24 cellular contexts compared by ENCODE assay signal in genomic region chr1:1075148-1075935, GRCh38. TPM values are rescaled to one million over a fixed set of nuclear protein-coding genes. Genes with fewer than 3 reads are reported as not detected.
DNase-seq lines count a peak whose midpoint lies in the region; ATAC-seq and TF ChIP-seq lines count a peak whose summit lies in the region.
"Had no signal": no experiment of that assay in that cellular context is flagged by ENCODE, and none has a peak within 500 bp of the region (broad histone marks: within the 10 kb centered on the region; RNA-seq: fewer than 3 reads in every experiment).

No MANE protein-coding gene starts in this region.

- CTCF ChIA-PET in HCT116 (lab: Charles Lee): no interaction called here

- H3K9me3 ChIP-seq in HCT116 (ENCODE audit: control insufficient read depth in 1 of 2, insufficient read depth in 1 of 2, low read depth in 1 of 2, low read length in 2 of 2) (no peaks in the 10 kb centered on the region), left ventricle myocardium inferior (replicated peaks) (no peaks in the 10 kb centered on the region), sigmoid colon (no peaks in the 10 kb centered on the region)
- H3K9me3 ChIP-seq: uterus had no signal

- H3K79me2 ChIP-seq in HCT116 (ENCODE audit: insufficient read depth, low read length): peaks cover 3% of the 10 kb centered on the region; the same call in 1 of the 2 replicates

- RAD21 ChIA-PET in HCT116 (lab: Charles Lee; ENCODE audit: low non-redundant PET in 1 of 2, low total read pairs in 2 of 2, uncharacterized antibody in 2 of 2, unreplicated experiment in 2 of 2): no interaction called here

- no TSS peak for BruUV-seq in HCT116 (replicated peaks; lab: Mats Ljungman, UMichigan)

- H3K27ac ChIP-seq in HCT116 (ENCODE audit: low read depth, low read length): peak overlapping the region; percentile 12; the same call in 1 of the 2 replicates
- no peak overlapping the region for H3K27ac ChIP-seq in left ventricle myocardium inferior (replicated peaks)
- H3K27ac ChIP-seq in sigmoid colon: no peak overlapping the region
- H3K27ac ChIP-seq: uterus had no signal

- TF ChIP-seq RAD21 in HCT116 (IDR thresholded peaks at IDR 0.05; ENCODE audit: low read depth): no peak

- no peaks in the 10 kb centered on the region for H3K9me2 ChIP-seq in HCT116 (ENCODE audit: insufficient read depth)

- DNase-seq in activated effector memory CD4-positive, alpha-beta T cell treated with anti-CD3 and anti-CD28 coated beads, Interleukin-2, amount 50 U/mL, for 16 hours: peak; percentile 62
- DNase-seq in activated effector memory CD4-positive, alpha-beta T cell treated with Interleukin-2 at 50 U/mL for 16 hours: no peak
- DNase-seq in HCT116 (ENCODE audit: low read depth, low spot score) (no peak), left ventricle myocardium inferior (peak; percentile 9), sigmoid colon (peak; percentile 66), medulla oblongata (ENCODE audit: extremely low spot score) (no peak), occipital lobe (lab: John Stamatoyannopoulos, UW) (no peak)
- DNase-seq: activated CD4-positive, alpha-beta T cell treated with anti-CD3 and anti-CD28 coated beads, Interleukin-2, amount 10 ng/mL, durations not matched to agents 24 days and 14 days; activated naive CD4-positive, alpha-beta T cell treated with Interleukin-2 at 50 U/mL for 16 hours; C1 segment of cervical spinal cord; cerebellar nuclear complex; DMS53; effector CD8-positive, alpha-beta T cell; mammary epithelial cell; NCI-H1694 treated with DMSO at 0.1 percent for 48 hours; NCI-H226; PC-3; stimulated activated CD4-positive, alpha-beta T cell treated with anti-CD3 and anti-CD28 coated beads, Interleukin-4, amount 100 ng/mL, for 4 hours; T1000; uterus had no signal

- H3K36me3 ChIP-seq in HCT116 (ENCODE audit: control insufficient read depth in 1 of 2, insufficient read depth in 2 of 2, low read length in 2 of 2) (no peaks in the 10 kb centered on the region), left ventricle myocardium inferior (no peaks in the 10 kb centered on the region), sigmoid colon (no peaks in the 10 kb centered on the region)
- H3K36me3 ChIP-seq: uterus had no signal

- 61 to 64% methylated on average over 21 of the region's 21 CpGs for WGBS in sigmoid colon, 2 donors

- ATAC-seq in HCT116 (no peak), GM21515 (IDR thresholded peaks at IDR 0.05; ENCODE audit: unreplicated experiment) (no peak)
- ATAC-seq: GM12878, PC-3 had no signal

- H3K4me2 ChIP-seq in HCT116 (ENCODE audit: low read length): no peak overlapping the region

- intact Hi-C loops in HCT116 (cut with micrococcal nuclease): no loop called here
- intact Hi-C loops in left ventricle myocardium inferior (cut with micrococcal nuclease): no loop called here
- intact Hi-C loops in sigmoid colon (cut with DNase I): no loop called here

- peaks cover 35 to 52% of the 10 kb centered on the region in 2 experiments for H3K4me1 ChIP-seq in HCT116 (ENCODE audit: control insufficient read depth in 1 of 2, insufficient read depth in 2 of 2, low read length in 2 of 2)
- H3K4me1 ChIP-seq in left ventricle myocardium inferior: peaks cover 11% of the 10 kb centered on the region
- H3K4me1 ChIP-seq in sigmoid colon: peaks cover 0 to 12% (median 12%) of the 10 kb centered on the region in 4 donors

- H3K4me3 ChIP-seq in HCT116 (replicated peaks in 1 of 2; ENCODE audit: low read depth in 1 of 2, low read length in 2 of 2) (no peak overlapping the region), left ventricle myocardium inferior (no peak overlapping the region), sigmoid colon (no peak overlapping the region)
- H3K4me3 ChIP-seq: GM12878, uterus had no signal

- H3K9ac ChIP-seq in HCT116 (ENCODE audit: low read length): 0 out of 2 replicates have a peak overlapping the region, but pooled peaks have one; percentile 82

- TF ChIP-seq POLR2A in HCT116 (IDR thresholded peaks at IDR 0.05; ENCODE audit: borderline replicate concordance, extremely low read depth, insufficient read depth, insufficient read length) (no peak), sigmoid colon (IDR thresholded peaks at IDR 0.05) (no peak)

- POLR2A ChIA-PET in HCT116 (lab: Charles Lee): interaction anchor here (0.9 kb wide), 1 partner anchor 11 kb away, joined by 3 read pairs; no protein-coding TSS in a partner anchor

- no peak for TF ChIP-seq EP300 in sigmoid colon (IDR thresholded peaks at IDR 0.05)

- TF ChIP-seq CTCF in HCT116 (IDR thresholded peaks at IDR 0.05 in 2 of 3, conservative IDR thresholded peaks at IDR 0.05 in 1 of 3; ENCODE audit: borderline replicate concordance in 1 of 3, insufficient read depth in 1 of 3, low read depth in 2 of 3, low read length in 2 of 3) (no peak), left ventricle myocardium inferior (IDR thresholded peaks at IDR 0.05; ENCODE audit: borderline replicate concordance) (no peak), sigmoid colon (IDR thresholded peaks at IDR 0.05) (no peak)

- H4K20me1 ChIP-seq in HCT116 (ENCODE audit: insufficient read depth): no peaks in the 10 kb centered on the region

- H3K27me3 ChIP-seq in HCT116 (ENCODE audit: insufficient read depth, low read length) (no peaks in the 10 kb centered on the region), left ventricle myocardium inferior (ENCODE audit: low read depth) (peaks cover 60% of the 10 kb centered on the region), sigmoid colon (peaks cover 10 to 68% (median 39%) of the 10 kb centered on the region in 3 donors)
- H3K27me3 ChIP-seq: uterus had no signal

- no peak overlapping the region for H2AFZ ChIP-seq in HCT116 (ENCODE audit: low read depth, low read length, poor library complexity, severe bottlenecking)

TF ChIP-seq in HCT116, 20 proteins besides CTCF, POLR2A, EP300 and RAD21 (continues in another document):
- no peak for TF ChIP-seq MAX (IDR thresholded peaks at IDR 0.05)
- no peak for TF ChIP-seq ELF1 (IDR thresholded peaks at IDR 0.05; ENCODE audit: borderline replicate concordance, low read depth)
- no peak for TF ChIP-seq EZH2 (IDR thresholded peaks at IDR 0.05)
- no peak for TF ChIP-seq REST (IDR thresholded peaks at IDR 0.05; ENCODE audit: low read depth)
- TF ChIP-seq CEBPB (IDR thresholded peaks at IDR 0.05; ENCODE audit: low read depth): no peak
- TF ChIP-seq ZBTB33 (IDR thresholded peaks at IDR 0.05; ENCODE audit: extremely low read depth, insufficient replicate concordance, low read length): no peak
- TF ChIP-seq JUND (IDR thresholded peaks at IDR 0.05): no peak

RNA-seq across cellular contexts. Expression of gene RNF223, which starts 1.2 kb away (rescaled TPM):
- total RNA-seq in HCT116 (2021; ENCODE audit: unreplicated experiment) (6.3 TPM), left ventricle myocardium inferior (not detected), sigmoid colon (not detected), occipital lobe (not detected)
- 8.6 and 8.7 TPM in 2 replicates for polyA plus RNA-seq in HCT116 (2012)
- 1 to 10 TPM in 2 of 3 donors, under 1 TPM in 1; 0.60 to 3.7 (median 1.9) TPM for polyA plus RNA-seq in sigmoid colon
- total RNA-seq: activated CD4-positive, alpha-beta T cell treated with anti-CD3 and anti-CD28 coated beads, Interleukin-2, amount 10 ng/mL, durations not matched to agents 24 days and 14 days; fibroblast of lung; skeletal muscle tissue; uterus had no signal
- polyA plus RNA-seq: fibroblast of lung, GM12878 had no signal

RNA-seq across cellular contexts. Expression of gene C1orf159, which starts 40.5 kb away (rescaled TPM):
- total RNA-seq in HCT116 (2021; ENCODE audit: unreplicated experiment): 22.7 TPM
- polyA plus RNA-seq in HCT116 (2012): 11.0 and 13.4 TPM in 2 replicates
- total RNA-seq in left ventricle myocardium inferior: 3.8 TPM
- 10 to 100 TPM in 2 of 4 donors, 1 to 10 TPM in 2; 7.9 to 13.8 (median 10.4) TPM for total RNA-seq in sigmoid colon
- 10 to 100 TPM in 1 of 3 donors, 1 to 10 TPM in 2; 6.6 to 25.3 (median 6.9) TPM for polyA plus RNA-seq in sigmoid colon
- total RNA-seq in occipital lobe: 5.5 TPM

RNA-seq across cellular contexts. Expression of gene AGRN, which starts 55.4 kb away (rescaled TPM):
- 134 TPM for total RNA-seq in HCT116 (2021; ENCODE audit: unreplicated experiment)
- polyA plus RNA-seq in HCT116 (2012): 71.3 and 82.2 TPM in 2 replicates
- total RNA-seq in left ventricle myocardium inferior: 13.0 TPM
- total RNA-seq in sigmoid colon: 10 to 100 TPM in 2 of 4 donors, 1 to 10 TPM in 2; 3.9 to 23.3 (median 10.3) TPM
- 10 to 100 TPM in 1 of 3 donors, 1 to 10 TPM in 2; 2.8 to 54.4 (median 3.0) TPM for polyA plus RNA-seq in sigmoid colon
- total RNA-seq in occipital lobe: 71.9 TPM

Comparison
In these comparisons a context has a peak if more than half of its experiments do, and no peak if none do; other contexts are left out.
1. DNase-seq: peak in activated effector memory CD4-positive, alpha-beta T cell treated with anti-CD3 and anti-CD28 coated beads, Interleukin-2, amount 50 U/mL, for 16 hours (single experiment), left ventricle myocardium inferior (single experiment) and sigmoid colon (single experiment); none in activated effector memory CD4-positive, alpha-beta T cell treated with Interleukin-2 at 50 U/mL for 16 hours (single experiment), HCT116 (single experiment), medulla oblongata (single experiment) and occipital lobe (single experiment).